8 cellular contexts compared by ENCODE assay signal in genomic region chr11:78022397-78023396, GRCh38. TPM values are rescaled to one million over a fixed set of nuclear protein-coding genes. Genes with fewer than 3 reads are reported as not detected.
DNase-seq lines count a peak whose midpoint lies in the region; ATAC-seq and TF ChIP-seq lines count a peak whose summit lies in the region.

TSS of gene KCTD14 (minus strand) at chr11:78023276. CDS start at chr11:78023249, 27 bp downstream.

- DNase-seq in MG63 (peak; percentile 67), astrocyte of the cerebellum (ENCODE audit: low read depth) (no peak), testis (peak; percentile 43), MV-4-11 (lab: John Stamatoyannopoulos, UW) (no peak)
- no peak for DNase-seq in effector memory CD8-positive, alpha-beta T cell

- H3K4me3 Mint-ChIP-seq in effector memory CD8-positive, alpha-beta T cell = no peak within 1 kb of the TSS

- TF ChIP-seq CTCF in astrocyte of the cerebellum (IDR thresholded peaks at IDR 0.05; ENCODE audit: low read depth, low read length, missing control alignments) (no peak), testis (IDR thresholded peaks at IDR 0.05) (no peak)

- H3K27ac ChIP-seq in iPS-20b (ENCODE audit: low read length) (peak within 1 kb of the TSS; percentile 18), testis (peak within 1 kb of the TSS; percentile 10 to 51)

- ATAC-seq in GM21825 (IDR thresholded peaks at IDR 0.05; ENCODE audit: unreplicated experiment) = no peak
- ATAC-seq in effector memory CD8-positive, alpha-beta T cell (replicated peaks) = no peak
- no peak for ATAC-seq in GM21717 (IDR thresholded peaks at IDR 0.05; ENCODE audit: unreplicated experiment)

- H3K9me3 Mint-ChIP-seq in effector memory CD8-positive, alpha-beta T cell = no peaks in the 10 kb centered on the region

- H3K9ac ChIP-seq in iPS-20b (ENCODE audit: low read depth, low read length) = peak within 1 kb of the TSS; percentile 91

- H3K9me3 ChIP-seq in MG63 (no peaks in the 10 kb centered on the region), iPS-20b (ENCODE audit: insufficient read depth, low read depth, low read length) (no peaks in the 10 kb centered on the region), testis (no peaks in the 10 kb centered on the region)

- H3K27ac Mint-ChIP-seq in effector memory CD8-positive, alpha-beta T cell = no peak within 1 kb of the TSS

- intact Hi-C loops in testis (cut with DNase I; ENCODE audit: low total_unique reads) = no loop called here

- H3K27me3 Mint-ChIP-seq in effector memory CD8-positive, alpha-beta T cell = peaks cover 16 to 33% of the 10 kb centered on the region in 2 donors

- H3K4me1 Mint-ChIP-seq in effector memory CD8-positive, alpha-beta T cell (ENCODE audit: low read depth in 2 of 2) = peaks cover 0 to 2% of the 10 kb centered on the region in 2 donors

- 6 to 12% methylated on average over 34 to 37 of the region's 37 CpGs for WGBS in testis, 2 donors

- H3K4me3 ChIP-seq in MG63 (peak within 1 kb of the TSS; percentile 61), astrocyte of the cerebellum (ENCODE audit: low read depth, low read length) (peak within 1 kb of the TSS; percentile 42), iPS-20b (ENCODE audit: low read length) (peak within 1 kb of the TSS; percentile 87), testis (peak within 1 kb of the TSS; percentile 52 to 63)

- TF ChIP-seq POLR2A in testis (IDR thresholded peaks at IDR 0.05) = no peak

- H3K36me3 ChIP-seq in MG63 (no peaks in the 10 kb centered on the region), iPS-20b (ENCODE audit: insufficient read depth, low read depth, low read length) (0 out of 2 replicates have a peak, but pooled peaks cover 3% of the 10 kb centered on the region), testis (ENCODE audit: low read depth, missing control alignments) (no peaks in the 10 kb centered on the region)

- no peaks in the 10 kb centered on the region for H3K36me3 Mint-ChIP-seq in effector memory CD8-positive, alpha-beta T cell (ENCODE audit: insufficient read depth)

- H3K4me1 ChIP-seq in iPS-20b (ENCODE audit: insufficient read depth, low read length) = peaks cover 3% of the 10 kb centered on the region; the same call in 1 of the 2 replicates
- peaks cover 3% of the 10 kb centered on the region for H3K4me1 ChIP-seq in testis

- in situ Hi-C loops in astrocyte of the cerebellum (cut with HindIII; ENCODE audit: low sequenced_read_pairs) = no loop called here

- H3K27me3 ChIP-seq in MG63 (no peaks in the 10 kb centered on the region), iPS-20b (ENCODE audit: insufficient read depth, low read length) (no peaks in the 10 kb centered on the region), testis (no peaks in the 10 kb centered on the region)

RNA-seq across cellular contexts. Expression of gene KCTD14, which starts in this region (rescaled TPM):
- 5.8 and 12.8 TPM in 2 replicates for total RNA-seq in MG63 (2014; rRNA removed; shearing (Covaris generic); ENCODE audit: low replicate concordance)
- 1 to 10 TPM in 1 of 2 donors, under 1 TPM in 1; 0.71 to 1.4 TPM for total RNA-seq in testis
- polyA plus RNA-seq in testis (ENCODE audit: insufficient read depth, low read depth, low replicate concordance) = 3.8 TPM

Comparison
In these comparisons a context has a peak if more than half of its experiments do, and no peak if none do; other contexts are left out.
1. DNase-seq: peak in MG63 (single experiment) and testis (single experiment); none in astrocyte of the cerebellum (single experiment), MV-4-11 (single experiment) and effector memory CD8-positive, alpha-beta T cell (0 of 3).
2. Peak in every context shown above with its lines, with median percentiles within 50 percentile points of each other: H3K4me3 ChIP-seq.